In the genomic region with DNA sequence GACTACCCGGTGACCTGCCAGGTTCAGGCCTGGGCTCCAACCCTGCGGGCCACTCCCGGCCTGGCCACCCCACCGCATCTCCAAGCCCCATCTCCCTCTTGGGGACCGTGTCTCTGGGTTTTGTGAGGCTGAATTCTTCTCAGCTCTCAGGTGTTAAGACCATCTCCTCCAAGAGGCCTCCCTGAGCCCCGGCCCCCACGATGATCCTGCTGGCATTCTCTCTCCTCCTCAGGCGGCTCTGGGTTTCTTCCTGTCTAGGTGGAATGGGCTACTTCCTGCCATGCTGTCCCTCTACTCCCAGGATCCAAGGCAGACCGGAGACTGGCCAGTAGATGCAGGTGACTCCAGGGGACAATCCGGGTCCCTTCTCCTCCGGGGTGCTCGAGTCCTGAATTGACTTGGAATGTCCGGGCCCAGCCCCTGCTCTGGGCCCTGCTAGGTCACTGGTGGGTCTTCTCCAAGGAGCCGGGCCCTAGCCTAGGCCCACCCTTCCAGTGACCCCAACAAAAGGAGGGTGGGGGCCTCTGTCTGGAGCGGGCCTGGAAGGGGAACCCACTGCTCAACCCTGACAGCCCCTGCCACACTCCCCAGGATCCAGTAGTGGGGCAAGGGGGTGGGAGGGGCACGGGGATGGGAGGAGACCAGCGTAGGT, we compare ENCODE assay signal across 2 cellular contexts.
TF ChIP-seq lines count a peak whose summit lies in the region.

No MANE protein-coding gene starts in this region.

TF ChIP-seq in SK-N-SH, 30 proteins besides CTCF, POLR2A, EP300 and RAD21 (continued from another document):
- TF ChIP-seq, protein P1, sequence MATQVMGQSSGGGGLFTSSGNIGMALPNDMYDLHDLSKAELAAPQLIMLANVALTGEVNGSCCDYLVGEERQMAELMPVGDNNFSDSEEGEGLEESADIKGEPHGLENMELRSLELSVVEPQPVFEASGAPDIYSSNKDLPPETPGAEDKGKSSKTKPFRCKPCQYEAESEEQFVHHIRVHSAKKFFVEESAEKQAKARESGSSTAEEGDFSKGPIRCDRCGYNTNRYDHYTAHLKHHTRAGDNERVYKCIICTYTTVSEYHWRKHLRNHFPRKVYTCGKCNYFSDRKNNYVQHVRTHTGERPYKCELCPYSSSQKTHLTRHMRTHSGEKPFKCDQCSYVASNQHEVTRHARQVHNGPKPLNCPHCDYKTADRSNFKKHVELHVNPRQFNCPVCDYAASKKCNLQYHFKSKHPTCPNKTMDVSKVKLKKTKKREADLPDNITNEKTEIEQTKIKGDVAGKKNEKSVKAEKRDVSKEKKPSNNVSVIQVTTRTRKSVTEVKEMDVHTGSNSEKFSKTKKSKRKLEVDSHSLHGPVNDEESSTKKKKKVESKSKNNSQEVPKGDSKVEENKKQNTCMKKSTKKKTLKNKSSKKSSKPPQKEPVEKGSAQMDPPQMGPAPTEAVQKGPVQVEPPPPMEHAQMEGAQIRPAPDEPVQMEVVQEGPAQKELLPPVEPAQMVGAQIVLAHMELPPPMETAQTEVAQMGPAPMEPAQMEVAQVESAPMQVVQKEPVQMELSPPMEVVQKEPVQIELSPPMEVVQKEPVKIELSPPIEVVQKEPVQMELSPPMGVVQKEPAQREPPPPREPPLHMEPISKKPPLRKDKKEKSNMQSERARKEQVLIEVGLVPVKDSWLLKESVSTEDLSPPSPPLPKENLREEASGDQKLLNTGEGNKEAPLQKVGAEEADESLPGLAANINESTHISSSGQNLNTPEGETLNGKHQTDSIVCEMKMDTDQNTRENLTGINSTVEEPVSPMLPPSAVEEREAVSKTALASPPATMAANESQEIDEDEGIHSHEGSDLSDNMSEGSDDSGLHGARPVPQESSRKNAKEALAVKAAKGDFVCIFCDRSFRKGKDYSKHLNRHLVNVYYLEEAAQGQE (IDR thresholded peaks at IDR 0.05; ENCODE audit: low read depth, low read length), result no peak
- TF ChIP-seq TCF12 (IDR thresholded peaks at IDR 0.05) (no peak), FOSL2 (IDR thresholded peaks at IDR 0.05; ENCODE audit: borderline replicate concordance, low read depth) (no peak), TAF1 (IDR thresholded peaks at IDR 0.05; ENCODE audit: borderline replicate concordance, low read depth, low read length) (no peak), NRF1 (IDR thresholded peaks at IDR 0.05; ENCODE audit: low read depth, low read length) (no peak), ELF1 (IDR thresholded peaks at IDR 0.05) (no peak), EZH2phosphoT487 (IDR thresholded peaks at IDR 0.05; ENCODE audit: borderline replicate concordance, low read depth) (no peak), MXI1 (IDR thresholded peaks at IDR 0.05; ENCODE audit: low read depth, low read length) (no peak), NFIC (IDR thresholded peaks at IDR 0.05; ENCODE audit: borderline replicate concordance) (no peak), RFX5 (IDR thresholded peaks at IDR 0.05; ENCODE audit: low read length) (no peak), GABPA (IDR thresholded peaks at IDR 0.05; ENCODE audit: low read depth) (no peak), GATA2 (CRISPR knock-in tag; IDR thresholded peaks at IDR 0.05) (no peak), POLR2AphosphoS5 (IDR thresholded peaks at IDR 0.05; ENCODE audit: low read depth, low read length) (no peak), MEF2A (IDR thresholded peaks at IDR 0.05; ENCODE audit: borderline replicate concordance, low read depth) (no peak)
- TF ChIP-seq, protein P2, sequence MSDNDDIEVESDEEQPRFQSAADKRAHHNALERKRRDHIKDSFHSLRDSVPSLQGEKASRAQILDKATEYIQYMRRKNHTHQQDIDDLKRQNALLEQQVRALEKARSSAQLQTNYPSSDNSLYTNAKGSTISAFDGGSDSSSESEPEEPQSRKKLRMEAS (IDR thresholded peaks at IDR 0.05; ENCODE audit: low read depth), result no peak

TF ChIP-seq in SK-N-SH treated with all-trans-retinoic acid at 6 μM for 48 hours, 23 proteins besides CTCF, POLR2A, EP300 and RAD21 (continued from another document):
- TF ChIP-seq, protein P3, sequence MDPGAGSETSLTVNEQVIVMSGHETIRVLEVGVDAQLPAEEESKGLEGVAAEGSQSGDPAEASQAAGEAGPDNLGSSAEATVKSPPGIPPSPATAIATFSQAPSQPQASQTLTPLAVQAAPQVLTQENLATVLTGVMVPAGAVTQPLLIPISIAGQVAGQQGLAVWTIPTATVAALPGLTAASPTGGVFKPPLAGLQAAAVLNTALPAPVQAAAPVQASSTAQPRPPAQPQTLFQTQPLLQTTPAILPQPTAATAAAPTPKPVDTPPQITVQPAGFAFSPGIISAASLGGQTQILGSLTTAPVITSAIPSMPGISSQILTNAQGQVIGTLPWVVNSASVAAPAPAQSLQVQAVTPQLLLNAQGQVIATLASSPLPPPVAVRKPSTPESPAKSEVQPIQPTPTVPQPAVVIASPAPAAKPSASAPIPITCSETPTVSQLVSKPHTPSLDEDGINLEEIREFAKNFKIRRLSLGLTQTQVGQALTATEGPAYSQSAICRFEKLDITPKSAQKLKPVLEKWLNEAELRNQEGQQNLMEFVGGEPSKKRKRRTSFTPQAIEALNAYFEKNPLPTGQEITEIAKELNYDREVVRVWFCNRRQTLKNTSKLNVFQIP (CRISPR knock-in tag; IDR thresholded peaks at IDR 0.05; ENCODE audit: borderline replicate concordance, low read depth), result no peak
- TF ChIP-seq ZFP3 (CRISPR knock-in tag; IDR thresholded peaks at IDR 0.05), result no peak
- no peak for TF ChIP-seq ZNF565 (CRISPR knock-in tag; conservative IDR thresholded peaks at IDR 0.05; ENCODE audit: low read depth)
- TF ChIP-seq, protein P4, sequence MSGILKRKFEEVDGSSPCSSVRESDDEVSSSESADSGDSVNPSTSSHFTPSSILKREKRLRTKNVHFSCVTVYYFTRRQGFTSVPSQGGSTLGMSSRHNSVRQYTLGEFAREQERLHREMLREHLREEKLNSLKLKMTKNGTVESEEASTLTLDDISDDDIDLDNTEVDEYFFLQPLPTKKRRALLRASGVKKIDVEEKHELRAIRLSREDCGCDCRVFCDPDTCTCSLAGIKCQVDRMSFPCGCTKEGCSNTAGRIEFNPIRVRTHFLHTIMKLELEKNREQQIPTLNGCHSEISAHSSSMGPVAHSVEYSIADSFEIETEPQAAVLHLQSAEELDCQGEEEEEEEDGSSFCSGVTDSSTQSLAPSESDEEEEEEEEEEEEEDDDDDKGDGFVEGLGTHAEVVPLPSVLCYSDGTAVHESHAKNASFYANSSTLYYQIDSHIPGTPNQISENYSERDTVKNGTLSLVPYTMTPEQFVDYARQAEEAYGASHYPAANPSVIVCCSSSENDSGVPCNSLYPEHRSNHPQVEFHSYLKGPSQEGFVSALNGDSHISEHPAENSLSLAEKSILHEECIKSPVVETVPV (CRISPR knock-in tag; IDR thresholded peaks at IDR 0.05), result no peak
